ENCODE assay signal across 9 cellular contexts in the genomic region with DNA sequence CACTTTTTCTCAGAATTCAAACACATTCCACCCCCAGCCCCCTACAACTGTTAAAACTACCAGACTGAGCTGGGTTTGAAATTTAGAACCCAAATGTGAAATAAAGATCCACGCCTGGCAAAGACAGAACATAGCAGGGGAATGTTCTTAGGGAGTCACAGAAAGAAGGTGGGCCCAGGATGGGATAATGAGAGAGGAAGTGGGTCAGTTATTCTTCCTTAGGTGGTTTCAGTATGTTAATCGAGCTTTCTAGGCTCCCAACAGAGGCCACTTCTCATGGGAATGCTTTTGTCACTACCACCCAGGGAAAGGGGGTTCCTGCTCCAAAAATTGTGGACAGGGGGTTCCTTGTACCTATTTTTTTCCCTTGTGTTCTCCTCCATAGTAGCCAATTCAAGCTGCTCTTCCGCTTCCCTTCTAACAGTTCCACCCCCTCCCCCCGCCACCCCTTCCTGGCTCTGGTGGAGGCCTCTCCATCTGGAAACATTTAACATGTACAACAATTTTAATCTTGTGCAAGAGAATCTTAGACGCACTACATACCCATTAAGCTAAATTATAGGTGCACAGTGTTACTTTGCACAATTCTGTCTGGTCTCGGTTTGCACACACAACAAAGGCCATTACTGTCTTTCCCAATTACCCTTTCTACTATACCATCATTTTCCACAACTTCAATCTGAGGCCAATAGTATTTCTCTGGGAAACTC.
A peak's percentile ranks its signal among the peaks of the same experiment; 100 is the strongest.
DNase-seq lines count a peak whose midpoint lies in the region; ATAC-seq and TF ChIP-seq lines count a peak whose summit lies in the region.
"Had no signal": no experiment of that assay in that cellular context is flagged by ENCODE, and none has a peak within 500 bp of the region (broad histone marks: within the 10 kb centered on the region; RNA-seq: fewer than 3 reads in every experiment).

No MANE protein-coding gene starts in this region.

- H3K27ac ChIP-seq in dorsolateral prefrontal cortex (peak overlapping the region in 45 of 59 donors; percentile 11 to 81 (median 59)), substantia nigra (ENCODE audit: low read depth, low read length, poor library complexity, severe bottlenecking) (peak overlapping the region; percentile 29)
- no peak overlapping the region for H3K27ac ChIP-seq in CD8-positive, alpha-beta memory T cell (ENCODE audit: low read depth, low read length)

- no peaks in the 10 kb centered on the region for H3K27me3 ChIP-seq in H7 (ENCODE audit: control insufficient read depth, insufficient read depth, low read length)
- H3K27me3 ChIP-seq in dorsolateral prefrontal cortex = no peaks in the 10 kb centered on the region
- no peaks in the 10 kb centered on the region for H3K27me3 ChIP-seq in CD8-positive, alpha-beta memory T cell (ENCODE audit: insufficient read depth, low read length, poor library complexity, severe bottlenecking)

- H3K4me1 ChIP-seq in CD8-positive, alpha-beta memory T cell (ENCODE audit: insufficient read depth, low read length) = no peaks in the 10 kb centered on the region

- 54 to 63% methylated on average over 6 of the region's 6 CpGs for whole genome bisulfite sequencing in lower leg skin, 2 donors

- CTCF ChIA-PET in CD8-positive, alpha-beta memory T cell (lab: Charles Lee) = no interaction called here

- H3K36me3 Mint-ChIP-seq in activated T-cell treated with anti-CD3 and anti-CD28 coated beads, Interleukin-2, amount 50 U/mL, for 24 hours (ENCODE audit: low read depth) = no peaks in the 10 kb centered on the region
- peaks cover 0 to 4% (median 0%) of the 10 kb centered on the region in 3 donors for H3K36me3 Mint-ChIP-seq in CD8-positive, alpha-beta memory T cell

- H3K4me1 Mint-ChIP-seq in activated T-cell treated with anti-CD3 and anti-CD28 coated beads, Interleukin-2, amount 50 U/mL, for 24 hours (ENCODE audit: low read depth) = no peaks in the 10 kb centered on the region
- H3K4me1 Mint-ChIP-seq in CD8-positive, alpha-beta memory T cell = no peaks in the 10 kb centered on the region

- no peak for ATAC-seq in GM19023 (IDR thresholded peaks at IDR 0.05; ENCODE audit: unreplicated experiment)

- H3K4me3 ChIP-seq in H7 (ENCODE audit: insufficient read depth, low read depth, low read length) = no peak overlapping the region
- no peak overlapping the region for H3K4me3 ChIP-seq in dorsolateral prefrontal cortex
- H3K4me3 ChIP-seq in lower leg skin (ENCODE audit: low read depth, poor library complexity, severe bottlenecking) = no peak overlapping the region
- H3K4me3 ChIP-seq in CD8-positive, alpha-beta memory T cell (ENCODE audit: low read length) = no peak overlapping the region

- H3K36me3 ChIP-seq in H7 (replicated peaks; ENCODE audit: control insufficient read depth, insufficient read depth, low read length) = no peaks in the 10 kb centered on the region
- no peaks in the 10 kb centered on the region for H3K36me3 ChIP-seq in CD8-positive, alpha-beta memory T cell (ENCODE audit: insufficient read depth, low read length)

- no peak for TF ChIP-seq CTCF in dorsolateral prefrontal cortex (IDR thresholded peaks at IDR 0.05 in 54 of 56, conservative IDR thresholded peaks at IDR 0.05 in 2 of 56; ENCODE audit: low read depth in 1 of 56, partially characterized antibody in 56 of 56)
- no peak for TF ChIP-seq CTCF in lower leg skin (IDR thresholded peaks at IDR 0.05)

- H3K4me3 Mint-ChIP-seq in activated T-cell treated with anti-CD3 and anti-CD28 coated beads, Interleukin-2, amount 50 U/mL, for 24 hours = no peak overlapping the region
- H3K4me3 Mint-ChIP-seq in CD8-positive, alpha-beta memory T cell = no peak overlapping the region

- H3K27ac Mint-ChIP-seq in activated T-cell treated with anti-CD3 and anti-CD28 coated beads, Interleukin-2, amount 50 U/mL, for 24 hours = no peak overlapping the region
- H3K27ac Mint-ChIP-seq in CD8-positive, alpha-beta memory T cell = peak overlapping the region in 1 of 8 donors; percentile 64

- POLR2A ChIA-PET in CD8-positive, alpha-beta memory T cell (lab: Charles Lee) = no interaction called here

- peak; percentile 32 for DNase-seq in H7
- DNase-seq in dorsolateral prefrontal cortex = no peak
- peak; percentile 71 to 96 for DNase-seq in lower leg skin (ENCODE audit: low spot score in 2 of 2)
- DNase-seq in substantia nigra (lab: John Stamatoyannopoulos, UW) = no peak
- no peak for DNase-seq in glomerular visceral epithelial cell (ENCODE audit: extremely low spot score)
- no peak for DNase-seq in activated T-cell treated with anti-CD3 and anti-CD28 coated beads, Interleukin-2, amount 50 U/mL, for 24 hours
- no peak for DNase-seq in CD8-positive, alpha-beta memory T cell
- DNase-seq: COR-L47 had no signal

- no peaks in the 10 kb centered on the region for H3K9me3 ChIP-seq in CD8-positive, alpha-beta memory T cell (ENCODE audit: low read length)

- TF ChIP-seq POLR2A in lower leg skin (IDR thresholded peaks at IDR 0.05) = no peak

- intact Hi-C loops in dorsolateral prefrontal cortex (cut with DNase I) (no loop called here), lower leg skin (cut with DNase I; ENCODE audit: low total_unique reads) (no loop called here)

- H3K9me3 Mint-ChIP-seq in activated T-cell treated with anti-CD3 and anti-CD28 coated beads, Interleukin-2, amount 50 U/mL, for 24 hours = no peaks in the 10 kb centered on the region
- H3K9me3 Mint-ChIP-seq in CD8-positive, alpha-beta memory T cell = no peaks in the 10 kb centered on the region

- peaks cover 11% of the 10 kb centered on the region for H3K27me3 Mint-ChIP-seq in activated T-cell treated with anti-CD3 and anti-CD28 coated beads, Interleukin-2, amount 50 U/mL, for 24 hours
- H3K27me3 Mint-ChIP-seq in CD8-positive, alpha-beta memory T cell = peaks cover 8 to 24% of the 10 kb centered on the region in 2 donors

Comparison
In these comparisons a context has a peak if more than half of its experiments do, and no peak if none do; other contexts are left out.
1. DNase-seq: peak in H7 (single experiment) and lower leg skin (2 of 2); none in dorsolateral prefrontal cortex (0 of 10), substantia nigra (0 of 49), glomerular visceral epithelial cell (single experiment), activated T-cell treated with anti-CD3 and anti-CD28 coated beads, Interleukin-2, amount 50 U/mL, for 24 hours (single experiment) and CD8-positive, alpha-beta memory T cell (0 of 5).